Comparison of ENCODE assay signal across 15 cellular contexts in genomic region chr3:177141471-177141870, GRCh38. TPM values are rescaled to one million over a fixed set of nuclear protein-coding genes. Genes with fewer than 3 reads are reported as not detected.
A peak's percentile ranks its signal among the peaks of the same experiment; 100 is the strongest.
DNase-seq lines count a peak whose midpoint lies in the region; ATAC-seq, FAIRE-seq and TF ChIP-seq lines count a peak whose summit lies in the region.
"Had no signal": no experiment of that assay in that cellular context is flagged by ENCODE, and none has a peak within 500 bp of the region (broad histone marks: within the 10 kb centered on the region; RNA-seq: fewer than 3 reads in every experiment).

No MANE protein-coding gene starts in this region.

- intact Hi-C loops in CD4-positive, alpha-beta T cell (cut with DNase I, micrococcal nuclease): no loop called here
- intact Hi-C loops in left colon (cut with DNase I, micrococcal nuclease): no loop called here

- H3K4me3 Mint-ChIP-seq in CD4-positive, alpha-beta T cell: peak overlapping the region; percentile 3
- H3K4me3 Mint-ChIP-seq: CD14-positive monocyte, H9 had no signal

- DNase-seq in CD4-positive, alpha-beta T cell: no peak
- DNase-seq in GM12891 (ENCODE audit: insufficient read length, low spot score) (no peak), SJCRH30 (peak in 1 of 2 experiments; percentile 52), left colon (no peak), NCI-H526 (lab: John Stamatoyannopoulos, UW) (no peak), WERI-Rb-1 (no peak)
- DNase-seq: activated T-cell treated with anti-CD3 and anti-CD28 coated beads for 4 hours, amniotic stem cell, H9, islet precursor cell, NCI-H446 treated with DMSO at 0.1 percent for 48 hours, Peyer's patch, SW 1271 had no signal

- H3K27me3 Mint-ChIP-seq in CD4-positive, alpha-beta T cell: no peaks in the 10 kb centered on the region

- CTCF ChIA-PET in CD4-positive, alpha-beta T cell (lab: Charles Lee): no interaction called here

- POLR2A ChIA-PET in CD4-positive, alpha-beta T cell (lab: Charles Lee): interaction anchor here (1.5 to 6.8 kb wide), 4 partner anchors 9 to 219 kb away, joined by 3 to 31 read pairs (median 12); partner anchors contain the start of gene TBL1XR1

- H3K4me1 Mint-ChIP-seq in CD4-positive, alpha-beta T cell (ENCODE audit: low read depth): peaks cover 85% of the 10 kb centered on the region

- H3K27ac ChIP-seq in CD4-positive, alpha-beta T cell (ENCODE audit: low read depth, low read length): no peak overlapping the region
- H3K27ac ChIP-seq in SJCRH30 (peak overlapping the region; percentile 37; the same call in 1 of the 2 replicates), WERI-Rb-1 (no peak overlapping the region)
- H3K27ac ChIP-seq: Peyer's patch had no signal

- no peak for TF ChIP-seq CTCF in CD4-positive, alpha-beta T cell (IDR thresholded peaks at IDR 0.05)
- no peak for TF ChIP-seq CTCF in WERI-Rb-1 (IDR thresholded peaks at IDR 0.05; ENCODE audit: low read depth, low read length)

- H3K27ac Mint-ChIP-seq in CD4-positive, alpha-beta T cell: peak overlapping the region; percentile 90

- no peak for TF ChIP-seq POLR2A in GM12891 (IDR thresholded peaks at IDR 0.05; ENCODE audit: low read depth, low read length)

- H3K4me3 ChIP-seq in SJCRH30 (no peak overlapping the region), WERI-Rb-1 (ENCODE audit: low read depth, low read length) (no peak overlapping the region)
- H3K4me3 ChIP-seq: Peyer's patch had no signal

- H3K36me3 ChIP-seq in SJCRH30 (no peaks in the 10 kb centered on the region; the same call in 1 of the 2 replicates), WERI-Rb-1 (peaks cover 4% of the 10 kb centered on the region; the same call in 1 of the 2 replicates)
- H3K36me3 ChIP-seq: Peyer's patch had no signal

- FAIRE-seq in GM12891 (lab: Jason Lieb, UNC): peak; percentile 35

- H3K36me3 Mint-ChIP-seq in CD4-positive, alpha-beta T cell (ENCODE audit: low read depth): no peaks in the 10 kb centered on the region

- H3K9me3 ChIP-seq in CD4-positive, alpha-beta T cell (ENCODE audit: control insufficient read depth, low read length): no peaks in the 10 kb centered on the region
- H3K9me3 ChIP-seq in SJCRH30 (replicated peaks) (no peaks in the 10 kb centered on the region), WERI-Rb-1 (ENCODE audit: severe bottlenecking) (no peaks in the 10 kb centered on the region)
- H3K9me3 ChIP-seq: Peyer's patch had no signal

- no peak for ATAC-seq in CD4-positive, alpha-beta T cell (ENCODE audit: poor library complexity)
- ATAC-seq in left colon (peak; percentile 37), GM19395 (IDR thresholded peaks at IDR 0.05; ENCODE audit: unreplicated experiment) (no peak)

- no peaks in the 10 kb centered on the region for H3K9me3 Mint-ChIP-seq in CD4-positive, alpha-beta T cell
- H3K9me3 Mint-ChIP-seq: H9 had no signal

- peaks cover 10% of the 10 kb centered on the region for H3K4me1 ChIP-seq in SJCRH30

- no peaks in the 10 kb centered on the region for H3K27me3 ChIP-seq in CD4-positive, alpha-beta T cell (ENCODE audit: control insufficient read depth, insufficient read depth, low read length)
- H3K27me3 ChIP-seq in SJCRH30 (no peaks in the 10 kb centered on the region), WERI-Rb-1 (ENCODE audit: insufficient read depth, low read depth, severe bottlenecking) (no peaks in the 10 kb centered on the region)
- H3K27me3 ChIP-seq: Peyer's patch had no signal

TF ChIP-seq in GM12891, 5 proteins besides CTCF, POLR2A, EP300 and RAD21:
- TF ChIP-seq POLR2AphosphoS5 (IDR thresholded peaks at IDR 0.05; ENCODE audit: low read depth, low read length): no peak
- TF ChIP-seq SPI1 (IDR thresholded peaks at IDR 0.05; ENCODE audit: low read depth, low read length): no peak
- TF ChIP-seq POU2F2 (IDR thresholded peaks at IDR 0.05; ENCODE audit: low read depth, low read length): no peak
- TF ChIP-seq PAX5 (IDR thresholded peaks at IDR 0.05; ENCODE audit: insufficient read depth, low read length, severe bottlenecking): no peak
- no peak for TF ChIP-seq TAF1 (IDR thresholded peaks at IDR 0.05; ENCODE audit: low read depth, low read length)

RNA-seq across cellular contexts. Expression of gene TBL1XR1, which starts 55.8 kb away (rescaled TPM):
- 10 to 100 TPM; 63.2 to 67.8 TPM for total RNA-seq in CD4-positive, alpha-beta T cell
- 26.8 TPM for polyA plus RNA-seq in GM12891 (2012; ENCODE audit: low read depth, missing spikeins)
- 153 and 161 TPM in 2 replicates for total RNA-seq in SJCRH30 (2014; rRNA removed; shearing (Covaris generic))
- 100 to 1,000 TPM; 165 to 186 TPM for total RNA-seq in left colon
